1 cellular context compared by ENCODE assay signal in the genomic region with DNA sequence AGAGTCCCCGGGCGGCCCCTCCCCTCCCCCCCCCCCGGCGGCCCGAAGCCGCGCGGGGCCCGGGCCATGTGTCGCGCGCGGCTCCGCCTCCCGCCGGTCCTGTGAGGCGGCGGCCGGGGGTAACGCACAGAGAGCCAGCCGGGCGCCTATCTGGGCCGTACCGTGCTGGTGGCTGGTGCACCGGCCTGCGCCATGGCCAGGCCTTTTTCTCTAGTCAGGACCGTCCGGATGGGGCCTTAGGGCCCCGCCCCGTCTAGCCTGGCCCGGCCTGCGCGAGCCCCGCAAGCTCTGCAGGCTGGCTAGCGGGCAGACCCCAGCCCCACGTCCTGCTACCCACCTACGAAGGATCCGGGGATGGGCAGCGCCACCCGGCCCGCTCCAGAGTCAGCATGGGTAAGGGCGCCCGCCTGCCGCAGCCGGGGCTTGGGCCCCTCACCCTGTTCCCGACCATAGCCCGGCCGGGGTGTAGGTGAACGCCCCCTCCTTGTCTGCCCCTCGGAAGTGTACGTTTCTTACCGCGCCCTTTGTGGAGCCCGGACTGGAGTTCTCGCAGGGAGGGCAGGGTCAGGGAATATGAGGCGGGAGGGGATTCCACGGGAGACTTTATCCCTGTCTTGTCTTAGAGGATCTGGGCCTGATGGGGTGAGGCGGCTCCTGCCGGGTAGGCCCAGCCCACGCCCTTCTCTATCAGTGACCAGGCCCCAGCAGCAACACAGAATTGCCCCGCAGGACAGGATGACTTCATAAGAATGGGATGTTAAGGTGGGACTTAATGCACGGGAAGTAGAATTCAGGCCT.
TF ChIP-seq lines count a peak whose summit lies in the region.

A gene with protein sequence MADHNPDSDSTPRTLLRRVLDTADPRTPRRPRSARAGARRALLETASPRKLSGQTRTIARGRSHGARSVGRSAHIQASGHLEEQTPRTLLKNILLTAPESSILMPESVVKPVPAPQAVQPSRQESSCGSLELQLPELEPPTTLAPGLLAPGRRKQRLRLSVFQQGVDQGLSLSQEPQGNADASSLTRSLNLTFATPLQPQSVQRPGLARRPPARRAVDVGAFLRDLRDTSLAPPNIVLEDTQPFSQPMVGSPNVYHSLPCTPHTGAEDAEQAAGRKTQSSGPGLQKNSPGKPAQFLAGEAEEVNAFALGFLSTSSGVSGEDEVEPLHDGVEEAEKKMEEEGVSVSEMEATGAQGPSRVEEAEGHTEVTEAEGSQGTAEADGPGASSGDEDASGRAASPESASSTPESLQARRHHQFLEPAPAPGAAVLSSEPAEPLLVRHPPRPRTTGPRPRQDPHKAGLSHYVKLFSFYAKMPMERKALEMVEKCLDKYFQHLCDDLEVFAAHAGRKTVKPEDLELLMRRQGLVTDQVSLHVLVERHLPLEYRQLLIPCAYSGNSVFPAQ (minus strand): TSS at position 630 of the 798 bp plus-strand sequence. CDS start 13,834 bp downstream, outside the sequence.

TF ChIP-seq in K562, 482 proteins besides CTCF, POLR2A, EP300 and RAD21 (continued from another document):
- no peak for TF ChIP-seq SAFB (IDR thresholded peaks at IDR 0.05; ENCODE audit: borderline replicate concordance, low read depth, low read length)
TF ChIP-seq in K562: peak in this region for 65.
